ENCODE assay signal across 11 cellular contexts in genomic region chr15:67105991-67106763, GRCh38. TPM values are rescaled to one million over a fixed set of nuclear protein-coding genes. Genes with fewer than 3 reads are reported as not detected.
DNase-seq lines count a peak whose midpoint lies in the region; ATAC-seq and TF ChIP-seq lines count a peak whose summit lies in the region.
"Had no signal": no experiment of that assay in that cellular context is flagged by ENCODE, and none has a peak within 500 bp of the region (broad histone marks: within the 10 kb centered on the region; RNA-seq: fewer than 3 reads in every experiment).

No MANE protein-coding gene starts in this region.

- H3K27me3 ChIP-seq in lower lobe of right lung (ENCODE audit: low read depth) (no peaks in the 10 kb centered on the region), suprapubic skin (no peaks in the 10 kb centered on the region)

- no peaks in the 10 kb centered on the region for H3K36me3 ChIP-seq in lower lobe of right lung
- H3K36me3 ChIP-seq in suprapubic skin, result no peaks in the 10 kb centered on the region

- H3K9me3 ChIP-seq in lower lobe of right lung, result no peaks in the 10 kb centered on the region
- H3K9me3 ChIP-seq in suprapubic skin, result no peaks in the 10 kb centered on the region

- H3K27me3 Mint-ChIP-seq in activated CD4-positive, alpha-beta T cell treated with anti-CD3 and anti-CD28 coated beads, Interleukin-2, amount 10 ng/mL, durations not matched to agents 7 days and 5 days, result no peaks in the 10 kb centered on the region
- H3K27me3 Mint-ChIP-seq in activated naive CD8-positive, alpha-beta T cell treated with anti-CD3 and anti-CD28 coated beads, Interleukin-2, amount 50 U/mL, for 24 hours, result no peaks in the 10 kb centered on the region

- peak overlapping the region; percentile 63 for H3K27ac Mint-ChIP-seq in activated CD4-positive, alpha-beta T cell treated with anti-CD3 and anti-CD28 coated beads, Interleukin-2, amount 10 ng/mL, durations not matched to agents 7 days and 5 days
- H3K27ac Mint-ChIP-seq in activated naive CD8-positive, alpha-beta T cell treated with anti-CD3 and anti-CD28 coated beads, Interleukin-2, amount 50 U/mL, for 24 hours, result peak overlapping the region; percentile 50

- POLR2A ChIA-PET in activated CD4-positive, alpha-beta T cell treated with anti-CD3 and anti-CD28 coated beads, Interleukin-2, amount 10 ng/mL, durations not matched to agents 7 days and 5 days (lab: Charles Lee), result interaction anchor here (0.7 kb wide), 1 partner anchor 15 kb away, joined by 3 read pairs; no protein-coding TSS in a partner anchor

- peaks cover 8% of the 10 kb centered on the region for H3K9me3 Mint-ChIP-seq in activated CD4-positive, alpha-beta T cell treated with anti-CD3 and anti-CD28 coated beads, Interleukin-2, amount 10 ng/mL, durations not matched to agents 7 days and 5 days
- peaks cover 3% of the 10 kb centered on the region for H3K9me3 Mint-ChIP-seq in activated naive CD8-positive, alpha-beta T cell treated with anti-CD3 and anti-CD28 coated beads, Interleukin-2, amount 50 U/mL, for 24 hours

- peaks cover 34% of the 10 kb centered on the region for H3K4me1 Mint-ChIP-seq in activated CD4-positive, alpha-beta T cell treated with anti-CD3 and anti-CD28 coated beads, Interleukin-2, amount 10 ng/mL, durations not matched to agents 7 days and 5 days
- H3K4me1 Mint-ChIP-seq in activated naive CD8-positive, alpha-beta T cell treated with anti-CD3 and anti-CD28 coated beads, Interleukin-2, amount 50 U/mL, for 24 hours, result peaks cover 33% of the 10 kb centered on the region

- DNase-seq in activated CD4-positive, alpha-beta T cell treated with anti-CD3 and anti-CD28 coated beads, Interleukin-2, amount 10 ng/mL, durations not matched to agents 7 days and 5 days, result no peak
- DNase-seq in activated CD4-positive, alpha-beta T cell treated with anti-CD3 and anti-CD28 coated beads for 4 hours, result no peak
- DNase-seq in activated naive CD8-positive, alpha-beta T cell treated with anti-CD3 and anti-CD28 coated beads, Interleukin-2, amount 50 U/mL, for 24 hours, result no peak
- DNase-seq in lower lobe of right lung, result no peak
- DNase-seq in suprapubic skin (ENCODE audit: low spot score in 2 of 2), result no peak
- DNase-seq in substantia nigra (lab: John Stamatoyannopoulos, UW), result no peak
- DNase-seq in left colon, result no peak
- DNase-seq: activated CD8-positive, alpha-beta memory T cell treated with anti-CD3 and anti-CD28 coated beads for 24 hours; Kasumi-1 had no signal

- H3K4me1 ChIP-seq in lower lobe of right lung, result peaks cover 86% of the 10 kb centered on the region
- H3K4me1 ChIP-seq in suprapubic skin, result peaks cover 92% of the 10 kb centered on the region

- intact Hi-C loops in lower lobe of right lung (cut with DNase I), result no loop called here
- intact Hi-C loops in left colon (cut with DNase I, micrococcal nuclease), result no loop called here

- CTCF ChIA-PET in activated CD4-positive, alpha-beta T cell treated with anti-CD3 and anti-CD28 coated beads, Interleukin-2, amount 10 ng/mL, durations not matched to agents 7 days and 5 days (lab: Charles Lee), result interaction anchor here (0.9 kb wide), 1 partner anchor 24 kb away, joined by 4 read pairs; no protein-coding TSS in a partner anchor

- peak overlapping the region; percentile 66 for H3K27ac ChIP-seq in lower lobe of right lung
- H3K27ac ChIP-seq in suprapubic skin, result peak overlapping the region; percentile 78
- no peak overlapping the region for H3K27ac ChIP-seq in substantia nigra (ENCODE audit: low read depth, low read length, poor library complexity, severe bottlenecking)

- 67% methylated on average over 8 of the region's 8 CpGs for WGBS in suprapubic skin

- TF ChIP-seq EP300 in suprapubic skin (IDR thresholded peaks at IDR 0.05), result no peak

- H3K36me3 Mint-ChIP-seq in activated CD4-positive, alpha-beta T cell treated with anti-CD3 and anti-CD28 coated beads, Interleukin-2, amount 10 ng/mL, durations not matched to agents 7 days and 5 days (ENCODE audit: low read depth), result peaks cover 58% of the 10 kb centered on the region
- H3K36me3 Mint-ChIP-seq in activated naive CD8-positive, alpha-beta T cell treated with anti-CD3 and anti-CD28 coated beads, Interleukin-2, amount 50 U/mL, for 24 hours (ENCODE audit: low read depth), result peaks cover 9% of the 10 kb centered on the region

- H3K4me3 ChIP-seq in lower lobe of right lung, result no peak overlapping the region
- H3K4me3 ChIP-seq in suprapubic skin, result no peak overlapping the region
- H3K4me3 ChIP-seq: mucosa of descending colon had no signal

- no peak for TF ChIP-seq CTCF in lower lobe of right lung (IDR thresholded peaks at IDR 0.05)
- no peak for TF ChIP-seq CTCF in suprapubic skin (IDR thresholded peaks at IDR 0.05)

- no peak for ATAC-seq in activated naive CD8-positive, alpha-beta T cell treated with anti-CD3 and anti-CD28 coated beads, Interleukin-2, amount 50 U/mL, for 24 hours
- ATAC-seq in lower lobe of right lung, result no peak
- ATAC-seq in GM18870 (IDR thresholded peaks at IDR 0.05; ENCODE audit: unreplicated experiment), result no peak
- no peak for ATAC-seq in left colon

- H3K4me3 Mint-ChIP-seq in activated CD4-positive, alpha-beta T cell treated with anti-CD3 and anti-CD28 coated beads, Interleukin-2, amount 10 ng/mL, durations not matched to agents 7 days and 5 days, result no peak overlapping the region
- H3K4me3 Mint-ChIP-seq in activated naive CD8-positive, alpha-beta T cell treated with anti-CD3 and anti-CD28 coated beads, Interleukin-2, amount 50 U/mL, for 24 hours, result no peak overlapping the region

- no peak for TF ChIP-seq POLR2A in suprapubic skin (IDR thresholded peaks at IDR 0.05)

RNA-seq across cellular contexts. Expression of gene SMAD3, which starts 40.8 kb away (rescaled TPM):
- total RNA-seq in activated CD4-positive, alpha-beta T cell treated with anti-CD3 and anti-CD28 coated beads, Interleukin-2, amount 10 ng/mL, durations not matched to agents 7 days and 5 days, result 10 to 100 TPM; 81.6 to 83.9 TPM
- total RNA-seq in lower lobe of right lung, result 25.7 TPM
- 10 to 100 TPM; 41.9 to 94.9 (median 56.1) TPM for total RNA-seq in suprapubic skin
- 10 to 100 TPM; 33.3 to 60.7 TPM for total RNA-seq in left colon
